ENCODE assay signal across 9 cellular contexts in the genomic region with DNA sequence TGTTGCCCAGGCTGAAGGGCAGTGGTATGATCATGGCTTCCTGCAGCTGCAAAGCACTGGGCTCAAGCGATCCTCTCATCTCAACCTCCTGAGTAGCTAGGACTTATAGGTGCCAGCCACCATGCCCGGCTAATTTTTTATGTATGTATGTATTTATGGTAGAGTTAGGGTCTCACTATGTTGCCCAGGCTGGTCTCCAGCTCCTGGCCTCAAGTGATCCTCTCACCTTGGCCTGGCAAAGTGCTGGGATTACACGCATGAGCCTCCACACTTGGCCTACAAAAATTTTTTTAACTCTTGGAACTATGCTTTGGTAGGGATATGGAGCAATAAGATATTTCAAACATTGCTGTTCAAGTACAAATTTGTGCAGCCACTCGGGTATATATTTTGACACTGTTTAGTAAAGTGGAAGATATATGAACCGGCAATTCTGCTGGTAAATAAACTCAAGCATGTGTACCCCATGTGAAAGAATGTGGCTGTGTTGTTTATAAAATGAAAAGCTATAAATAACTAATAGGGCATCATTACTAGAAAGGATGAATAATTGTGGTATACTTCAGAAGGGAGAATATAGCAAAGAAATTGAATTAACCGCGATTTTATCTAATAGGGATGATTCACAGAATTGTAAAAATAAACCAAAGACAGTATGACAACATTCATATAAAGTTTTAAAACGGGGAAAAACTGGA. TPM values are rescaled to one million over a fixed set of nuclear protein-coding genes. Genes with fewer than 3 reads are reported as not detected.
A peak's percentile ranks its signal among the peaks of the same experiment; 100 is the strongest.
DNase-seq lines count a peak whose midpoint lies in the region; ATAC-seq lines count a peak whose summit lies in the region.
"Had no signal": no experiment of that assay in that cellular context is flagged by ENCODE, and none has a peak within 500 bp of the region (broad histone marks: within the 10 kb centered on the region; RNA-seq: fewer than 3 reads in every experiment).

No MANE protein-coding gene starts in this region.

- peaks cover 41% of the 10 kb centered on the region for H3K36me3 Mint-ChIP-seq in activated CD8-positive, alpha-beta memory T cell treated with anti-CD3 and anti-CD28 coated beads, Interleukin-2, amount 10 ng/mL, durations not matched to agents 7 days and 5 days
- peaks cover 21% of the 10 kb centered on the region for H3K36me3 Mint-ChIP-seq in activated naive CD8-positive, alpha-beta T cell

- no peak for DNase-seq in activated CD8-positive, alpha-beta memory T cell treated with anti-CD3 and anti-CD28 coated beads, Interleukin-2, amount 10 ng/mL, durations not matched to agents 7 days and 5 days
- DNase-seq in activated CD8-positive, alpha-beta memory T cell treated with anti-CD3 and anti-CD28 coated beads, Interleukin-2, amount 50 U/mL, for 48 hours: no peak
- DNase-seq in iris pigment epithelial cell (ENCODE audit: low read depth): peak; percentile 26
- no peak for DNase-seq in activated gamma-delta T cell treated with Interleukin-2 at 50 U/mL for 16 hours
- DNase-seq in medulla oblongata (ENCODE audit: extremely low spot score): no peak
- DNase-seq: NCI-H1417 treated with DMSO at 0.1 percent for 48 hours had no signal

- no peaks in the 10 kb centered on the region for H3K4me1 ChIP-seq in thymus (ENCODE audit: control insufficient read depth, insufficient read depth, low read length)

- peak overlapping the region; percentile 99 for H3K27ac Mint-ChIP-seq in activated CD8-positive, alpha-beta memory T cell treated with anti-CD3 and anti-CD28 coated beads, Interleukin-2, amount 10 ng/mL, durations not matched to agents 7 days and 5 days
- H3K27ac Mint-ChIP-seq in activated naive CD8-positive, alpha-beta T cell: peak overlapping the region; percentile 98

- no peaks in the 10 kb centered on the region for H3K27me3 Mint-ChIP-seq in activated CD8-positive, alpha-beta memory T cell treated with anti-CD3 and anti-CD28 coated beads, Interleukin-2, amount 10 ng/mL, durations not matched to agents 7 days and 5 days
- no peaks in the 10 kb centered on the region for H3K27me3 Mint-ChIP-seq in activated naive CD8-positive, alpha-beta T cell

- no peaks in the 10 kb centered on the region for H3K9me3 ChIP-seq in thymus (ENCODE audit: control insufficient read depth)

- H3K4me3 ChIP-seq in thymus (ENCODE audit: low read length): peak overlapping the region; percentile 84

- WGBS in thymus: 80% methylated on average over 8 of the region's 8 CpGs

- H3K4me1 Mint-ChIP-seq in activated CD8-positive, alpha-beta memory T cell treated with anti-CD3 and anti-CD28 coated beads, Interleukin-2, amount 10 ng/mL, durations not matched to agents 7 days and 5 days: peaks cover 26% of the 10 kb centered on the region
- H3K4me1 Mint-ChIP-seq in activated naive CD8-positive, alpha-beta T cell (ENCODE audit: low read depth): peaks cover 34% of the 10 kb centered on the region

- peak overlapping the region; percentile 98 for H3K4me3 Mint-ChIP-seq in activated CD8-positive, alpha-beta memory T cell treated with anti-CD3 and anti-CD28 coated beads, Interleukin-2, amount 10 ng/mL, durations not matched to agents 7 days and 5 days
- H3K4me3 Mint-ChIP-seq in activated naive CD8-positive, alpha-beta T cell: peak overlapping the region; percentile 96

- CTCF ChIA-PET in activated CD8-positive, alpha-beta memory T cell treated with anti-CD3 and anti-CD28 coated beads, Interleukin-2, amount 10 ng/mL, durations not matched to agents 7 days and 5 days (lab: Charles Lee): interaction anchor here (0.9 to 2.3 kb wide), 5 partner anchors 40 to 360 kb away, joined by 3 to 9 read pairs (median 4); a partner anchor contains a TSS

- H3K27me3 ChIP-seq in thymus (ENCODE audit: control insufficient read depth, insufficient read depth): no peaks in the 10 kb centered on the region

- H3K36me3 ChIP-seq in thymus (ENCODE audit: control insufficient read depth, insufficient read depth): no peaks in the 10 kb centered on the region

- H3K27ac ChIP-seq in thymus (ENCODE audit: low read depth): no peak overlapping the region

- peaks cover 8% of the 10 kb centered on the region for H3K9me3 Mint-ChIP-seq in activated CD8-positive, alpha-beta memory T cell treated with anti-CD3 and anti-CD28 coated beads, Interleukin-2, amount 10 ng/mL, durations not matched to agents 7 days and 5 days (ENCODE audit: low read depth)
- peaks cover 4% of the 10 kb centered on the region for H3K9me3 Mint-ChIP-seq in activated naive CD8-positive, alpha-beta T cell (ENCODE audit: low read depth)

- ATAC-seq in activated CD8-positive, alpha-beta memory T cell treated with anti-CD3 and anti-CD28 coated beads, Interleukin-2, amount 10 ng/mL, durations not matched to agents 7 days and 5 days: no peak
- ATAC-seq in GM18909 (IDR thresholded peaks at IDR 0.05; ENCODE audit: poor library complexity, unreplicated experiment): no peak

RNA-seq across cellular contexts. Expression of a gene that starts 1.1 kb away (rescaled TPM):
- 1 to 10 TPM; 6.6 to 7.5 TPM for total RNA-seq in activated CD8-positive, alpha-beta memory T cell treated with anti-CD3 and anti-CD28 coated beads, Interleukin-2, amount 10 ng/mL, durations not matched to agents 7 days and 5 days
- 9.4 TPM for polyA plus RNA-seq in thymus

RNA-seq across cellular contexts. Expression of a gene that starts 39.8 kb away (rescaled TPM):
- 10 to 100 TPM in 1 of 2 experiments, 1 to 10 TPM in 1; 9.3 to 11.7 TPM for total RNA-seq in activated CD8-positive, alpha-beta memory T cell treated with anti-CD3 and anti-CD28 coated beads, Interleukin-2, amount 10 ng/mL, durations not matched to agents 7 days and 5 days
- polyA plus RNA-seq in thymus: 9.4 TPM
